ENCODE assay signal across 25 cellular contexts in genomic region chr10:1133495-1134045, GRCh38.
DNase-seq lines count a peak whose midpoint lies in the region; ATAC-seq lines count a peak whose summit lies in the region.
"Had no signal": no experiment of that assay in that cellular context is flagged by ENCODE, and none has a peak within 500 bp of the region (broad histone marks: within the 10 kb centered on the region; RNA-seq: fewer than 3 reads in every experiment).

No MANE protein-coding gene starts in this region.

- no peaks in the 10 kb centered on the region for H3K27me3 Mint-ChIP-seq in activated T-cell treated with anti-CD3 and anti-CD28 coated beads, Interleukin-2, amount 50 U/mL, for 24 hours
- no peaks in the 10 kb centered on the region for H3K27me3 Mint-ChIP-seq in activated T-cell treated with anti-CD3 and anti-CD28 coated beads, Interleukin-2, amount 50 U/mL, for 4 hours (ENCODE audit: low read depth)
- H3K27me3 Mint-ChIP-seq in T-cell, result no peaks in the 10 kb centered on the region
- H3K27me3 Mint-ChIP-seq in effector memory CD8-positive, alpha-beta T cell, result no peaks in the 10 kb centered on the region
- H3K27me3 Mint-ChIP-seq: B cell had no signal

- POLR2A ChIA-PET in T-cell (lab: Charles Lee), result no interaction called here

- peaks cover 5% of the 10 kb centered on the region for H3K9me3 Mint-ChIP-seq in activated T-cell treated with anti-CD3 and anti-CD28 coated beads, Interleukin-2, amount 50 U/mL, for 24 hours
- peaks cover 5% of the 10 kb centered on the region for H3K9me3 Mint-ChIP-seq in activated T-cell treated with anti-CD3 and anti-CD28 coated beads, Interleukin-2, amount 50 U/mL, for 4 hours
- H3K9me3 Mint-ChIP-seq in T-cell, result peaks cover 5 to 6% (median 5%) of the 10 kb centered on the region in 3 donors
- H3K9me3 Mint-ChIP-seq in effector memory CD8-positive, alpha-beta T cell, result peaks cover 5 to 6% of the 10 kb centered on the region in 2 donors

- H3K4me1 Mint-ChIP-seq in activated T-cell treated with anti-CD3 and anti-CD28 coated beads, Interleukin-2, amount 50 U/mL, for 24 hours (ENCODE audit: low read depth), result peaks cover 15% of the 10 kb centered on the region
- H3K4me1 Mint-ChIP-seq in activated T-cell treated with anti-CD3 and anti-CD28 coated beads, Interleukin-2, amount 50 U/mL, for 4 hours (ENCODE audit: low read depth), result peaks cover 14% of the 10 kb centered on the region
- peaks cover 12 to 19% (median 14%) of the 10 kb centered on the region in 3 donors for H3K4me1 Mint-ChIP-seq in T-cell
- peaks cover 8 to 16% of the 10 kb centered on the region in 2 donors for H3K4me1 Mint-ChIP-seq in effector memory CD8-positive, alpha-beta T cell (ENCODE audit: low read depth in 2 of 2)
- H3K4me1 Mint-ChIP-seq: activated B cell treated with CpG ODN at 0.5 μM for 24 hours, B cell had no signal

- no peak for DNase-seq in activated T-cell treated with anti-CD3 and anti-CD28 coated beads, Interleukin-2, amount 50 U/mL, for 24 hours
- DNase-seq in activated T-cell treated with anti-CD3 and anti-CD28 coated beads, Interleukin-2, amount 50 U/mL, for 4 hours, result no peak
- no peak for DNase-seq in T-cell
- no peak for DNase-seq in effector memory CD8-positive, alpha-beta T cell
- peak; percentile 18 for DNase-seq in stimulated activated CD8-positive, alpha-beta memory T cell treated with anti-CD3 and anti-CD28 coated beads, Interleukin-4, amount 100 ng/mL, for 48 hours
- no peak for DNase-seq in SK-N-DZ (ENCODE audit: low spot score)
- no peak for DNase-seq in C1 segment of cervical spinal cord (lab: John Stamatoyannopoulos, UW)
- no peak for DNase-seq in SIG-M5 treated with dmso at 0.1 percent for 504 hours (lab: John Stamatoyannopoulos, UW; ENCODE audit: unreplicated experiment)
- DNase-seq: activated B cell treated with CpG ODN at 0.5 μM for 24 hours; activated naive CD4-positive, alpha-beta T cell treated with anti-CD3 and anti-CD28 coated beads, Interleukin-2, amount 50 U/mL, for 16 hours; activated T-cell treated with anti-CD3 and anti-CD28 coated beads, Interleukin-2, amount 50 U/mL, for 72 hours; central memory CD4-positive, alpha-beta T cell; DMS79; dorsolateral prefrontal cortex; GF-D8; hippocampal formation; NCI-H1092 treated with DMSO at 0.1 percent for 48 hours; NCI-H1930; NCI-H526; SHP77; trophoblast cell had no signal

- H3K4me3 Mint-ChIP-seq in activated T-cell treated with anti-CD3 and anti-CD28 coated beads, Interleukin-2, amount 50 U/mL, for 24 hours, result no peak overlapping the region
- no peak overlapping the region for H3K4me3 Mint-ChIP-seq in activated T-cell treated with anti-CD3 and anti-CD28 coated beads, Interleukin-2, amount 50 U/mL, for 4 hours
- H3K4me3 Mint-ChIP-seq in T-cell, result no peak overlapping the region
- H3K4me3 Mint-ChIP-seq in effector memory CD8-positive, alpha-beta T cell, result no peak overlapping the region
- H3K4me3 Mint-ChIP-seq: activated B cell treated with CpG ODN at 0.5 μM for 24 hours; activated T-cell treated with anti-CD3 and anti-CD28 coated beads, Interleukin-2, amount 50 U/mL, for 72 hours; B cell had no signal

- ATAC-seq in activated T-cell treated with anti-CD3 and anti-CD28 coated beads, Interleukin-2, amount 50 U/mL, for 4 hours, result no peak
- peak in 1 of 4 experiments; percentile 23 for ATAC-seq in T-cell (replicated peaks in 1 of 4)
- ATAC-seq in effector memory CD8-positive, alpha-beta T cell (replicated peaks), result no peak
- ATAC-seq: activated T-cell treated with anti-CD3 and anti-CD28 coated beads, Interleukin-2, amount 50 U/mL, for 72 hours; HCT116; left lobe of liver; Panc1 had no signal

- H3K36me3 Mint-ChIP-seq in activated T-cell treated with anti-CD3 and anti-CD28 coated beads, Interleukin-2, amount 50 U/mL, for 24 hours (ENCODE audit: low read depth), result peaks cover 40% of the 10 kb centered on the region
- H3K36me3 Mint-ChIP-seq in activated T-cell treated with anti-CD3 and anti-CD28 coated beads, Interleukin-2, amount 50 U/mL, for 4 hours (ENCODE audit: insufficient read depth), result peaks cover 27% of the 10 kb centered on the region
- H3K36me3 Mint-ChIP-seq in T-cell, result peaks cover 41% of the 10 kb centered on the region
- peaks cover 30% of the 10 kb centered on the region for H3K36me3 Mint-ChIP-seq in effector memory CD8-positive, alpha-beta T cell (ENCODE audit: insufficient read depth)

- H3K27ac Mint-ChIP-seq in activated T-cell treated with anti-CD3 and anti-CD28 coated beads, Interleukin-2, amount 50 U/mL, for 24 hours, result peak overlapping the region; percentile 41
- H3K27ac Mint-ChIP-seq in T-cell, result peak overlapping the region; percentile 66 to 82
- H3K27ac Mint-ChIP-seq in effector memory CD8-positive, alpha-beta T cell, result peak overlapping the region; percentile 11 to 87
- H3K27ac Mint-ChIP-seq: activated B cell treated with CpG ODN at 0.5 μM for 24 hours; activated T-cell treated with anti-CD3 and anti-CD28 coated beads, Interleukin-2, amount 50 U/mL, for 72 hours; B cell had no signal

- CTCF ChIA-PET in T-cell (lab: Charles Lee), result no interaction called here
